1 cellular context compared by ENCODE assay signal in the genomic region with DNA sequence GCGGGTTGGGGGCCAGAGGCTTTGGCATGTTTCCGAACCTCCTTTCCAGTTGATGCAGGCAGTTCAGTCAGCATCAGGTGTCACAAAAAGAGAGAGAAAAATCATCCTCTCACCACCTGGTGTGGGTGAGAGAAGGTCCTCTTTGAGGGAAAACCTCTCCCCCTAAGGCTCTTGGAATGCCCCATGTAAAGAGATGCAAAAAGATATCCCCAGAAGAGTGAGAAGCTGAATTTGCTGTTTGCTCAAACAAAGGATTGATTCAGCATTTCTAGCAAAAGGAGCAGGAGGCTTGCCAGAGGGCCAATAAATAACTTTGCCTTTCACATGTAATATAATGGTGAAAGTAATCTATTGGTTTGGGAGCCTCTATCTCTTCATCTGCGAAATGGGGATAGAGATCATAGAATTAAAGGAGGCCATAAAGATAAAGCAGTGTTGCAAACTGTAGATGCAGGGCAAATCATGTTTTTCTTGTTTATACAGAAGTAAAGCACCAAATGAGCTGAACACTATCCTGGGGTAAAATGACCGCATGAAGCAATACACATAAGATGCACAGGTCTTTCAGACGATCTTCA.
TF ChIP-seq lines count a peak whose summit lies in the region.

No MANE protein-coding gene starts in this region.

TF ChIP-seq in GM23338, 12 proteins besides CTCF, POLR2A, EP300 and RAD21 (continued from another document):
- TF ChIP-seq, protein P1, sequence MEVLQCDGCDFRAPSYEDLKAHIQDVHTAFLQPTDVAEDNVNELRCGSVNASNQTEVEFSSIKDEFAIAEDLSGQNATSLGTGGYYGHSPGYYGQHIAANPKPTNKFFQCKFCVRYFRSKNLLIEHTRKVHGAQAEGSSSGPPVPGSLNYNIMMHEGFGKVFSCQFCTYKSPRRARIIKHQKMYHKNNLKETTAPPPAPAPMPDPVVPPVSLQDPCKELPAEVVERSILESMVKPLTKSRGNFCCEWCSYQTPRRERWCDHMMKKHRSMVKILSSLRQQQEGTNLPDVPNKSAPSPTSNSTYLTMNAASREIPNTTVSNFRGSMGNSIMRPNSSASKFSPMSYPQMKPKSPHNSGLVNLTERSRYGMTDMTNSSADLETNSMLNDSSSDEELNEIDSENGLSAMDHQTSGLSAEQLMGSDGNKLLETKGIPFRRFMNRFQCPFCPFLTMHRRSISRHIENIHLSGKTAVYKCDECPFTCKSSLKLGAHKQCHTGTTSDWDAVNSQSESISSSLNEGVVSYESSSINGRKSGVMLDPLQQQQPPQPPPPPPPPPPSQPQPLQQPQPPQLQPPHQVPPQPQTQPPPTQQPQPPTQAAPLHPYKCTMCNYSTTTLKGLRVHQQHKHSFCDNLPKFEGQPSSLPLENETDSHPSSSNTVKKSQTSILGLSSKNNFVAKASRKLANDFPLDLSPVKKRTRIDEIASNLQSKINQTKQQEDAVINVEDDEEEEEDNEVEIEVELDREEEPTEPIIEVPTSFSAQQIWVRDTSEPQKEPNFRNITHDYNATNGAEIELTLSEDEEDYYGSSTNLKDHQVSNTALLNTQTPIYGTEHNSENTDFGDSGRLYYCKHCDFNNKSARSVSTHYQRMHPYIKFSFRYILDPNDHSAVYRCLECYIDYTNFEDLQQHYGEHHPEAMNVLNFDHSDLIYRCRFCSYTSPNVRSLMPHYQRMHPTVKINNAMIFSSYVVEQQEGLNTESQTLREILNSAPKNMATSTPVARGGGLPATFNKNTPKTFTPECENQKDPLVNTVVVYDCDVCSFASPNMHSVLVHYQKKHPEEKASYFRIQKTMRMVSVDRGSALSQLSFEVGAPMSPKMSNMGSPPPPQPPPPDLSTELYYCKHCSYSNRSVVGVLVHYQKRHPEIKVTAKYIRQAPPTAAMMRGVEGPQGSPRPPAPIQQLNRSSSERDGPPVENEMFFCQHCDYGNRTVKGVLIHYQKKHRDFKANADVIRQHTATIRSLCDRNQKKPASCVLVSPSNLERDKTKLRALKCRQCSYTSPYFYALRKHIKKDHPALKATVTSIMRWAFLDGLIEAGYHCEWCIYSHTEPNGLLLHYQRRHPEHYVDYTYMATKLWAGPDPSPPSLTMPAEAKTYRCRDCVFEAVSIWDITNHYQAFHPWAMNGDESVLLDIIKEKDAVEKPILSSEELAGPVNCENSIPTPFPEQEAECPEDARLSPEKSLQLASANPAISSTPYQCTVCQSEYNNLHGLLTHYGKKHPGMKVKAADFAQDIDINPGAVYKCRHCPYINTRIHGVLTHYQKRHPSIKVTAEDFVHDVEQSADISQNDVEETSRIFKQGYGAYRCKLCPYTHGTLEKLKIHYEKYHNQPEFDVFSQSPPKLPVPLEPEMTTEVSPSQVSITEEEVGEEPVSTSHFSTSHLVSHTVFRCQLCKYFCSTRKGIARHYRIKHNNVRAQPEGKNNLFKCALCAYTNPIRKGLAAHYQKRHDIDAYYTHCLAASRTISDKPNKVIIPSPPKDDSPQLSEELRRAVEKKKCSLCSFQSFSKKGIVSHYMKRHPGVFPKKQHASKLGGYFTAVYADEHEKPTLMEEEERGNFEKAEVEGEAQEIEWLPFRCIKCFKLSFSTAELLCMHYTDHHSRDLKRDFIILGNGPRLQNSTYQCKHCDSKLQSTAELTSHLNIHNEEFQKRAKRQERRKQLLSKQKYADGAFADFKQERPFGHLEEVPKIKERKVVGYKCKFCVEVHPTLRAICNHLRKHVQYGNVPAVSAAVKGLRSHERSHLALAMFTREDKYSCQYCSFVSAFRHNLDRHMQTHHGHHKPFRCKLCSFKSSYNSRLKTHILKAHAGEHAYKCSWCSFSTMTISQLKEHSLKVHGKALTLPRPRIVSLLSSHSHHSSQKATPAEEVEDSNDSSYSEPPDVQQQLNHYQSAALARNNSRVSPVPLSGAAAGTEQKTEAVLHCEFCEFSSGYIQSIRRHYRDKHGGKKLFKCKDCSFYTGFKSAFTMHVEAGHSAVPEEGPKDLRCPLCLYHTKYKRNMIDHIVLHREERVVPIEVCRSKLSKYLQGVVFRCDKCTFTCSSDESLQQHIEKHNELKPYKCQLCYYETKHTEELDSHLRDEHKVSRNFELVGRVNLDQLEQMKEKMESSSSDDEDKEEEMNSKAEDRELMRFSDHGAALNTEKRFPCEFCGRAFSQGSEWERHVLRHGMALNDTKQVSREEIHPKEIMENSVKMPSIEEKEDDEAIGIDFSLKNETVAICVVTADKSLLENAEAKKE (CRISPR knock-in tag; IDR thresholded peaks at IDR 0.05), result peak; percentile 95
